Comparison of ENCODE assay signal across 1 cellular context in the genomic region with DNA sequence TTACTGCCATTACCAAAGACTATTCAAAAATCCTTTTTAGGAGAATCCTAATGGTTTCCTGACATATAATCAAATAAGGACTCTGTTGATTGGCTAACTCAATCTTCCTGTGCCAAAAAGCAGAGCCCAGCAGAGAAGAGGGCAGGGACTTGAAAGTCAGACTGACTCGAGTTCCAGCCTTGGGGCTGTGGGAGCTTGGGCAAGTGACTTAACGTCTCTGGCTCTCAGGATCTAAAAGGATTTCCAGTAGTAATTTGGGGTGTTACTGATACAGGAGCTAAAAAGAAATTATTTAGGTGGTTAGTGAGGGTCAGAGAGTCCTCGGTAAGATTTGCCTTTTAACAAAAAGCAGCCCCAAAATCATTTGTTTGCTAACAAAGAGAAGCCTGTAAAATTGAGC.
TF ChIP-seq lines count a peak whose summit lies in the region.

No MANE protein-coding gene starts in this region.

TF ChIP-seq in K562, 482 proteins besides CTCF, POLR2A, EP300 and RAD21:
- peak; percentile 52 for TF ChIP-seq ZFP36 (IDR thresholded peaks at IDR 0.05; ENCODE audit: low read depth, low read length, partially characterized antibody)
- TF ChIP-seq MAFG (tag; conservative IDR thresholded peaks at IDR 0.05), result no peak
- TF ChIP-seq ADNP (tag; IDR thresholded peaks at IDR 0.05), result 0 out of 2 replicates have a peak, but pooled peaks have one; percentile 27
- TF ChIP-seq RBM25 (IDR thresholded peaks at IDR 0.05; ENCODE audit: low read depth, low read length, severe bottlenecking), result peak; percentile 21
TF ChIP-seq in K562: peak in this region for 3.
